ENCODE assay signal across 20 cellular contexts in the genomic region with DNA sequence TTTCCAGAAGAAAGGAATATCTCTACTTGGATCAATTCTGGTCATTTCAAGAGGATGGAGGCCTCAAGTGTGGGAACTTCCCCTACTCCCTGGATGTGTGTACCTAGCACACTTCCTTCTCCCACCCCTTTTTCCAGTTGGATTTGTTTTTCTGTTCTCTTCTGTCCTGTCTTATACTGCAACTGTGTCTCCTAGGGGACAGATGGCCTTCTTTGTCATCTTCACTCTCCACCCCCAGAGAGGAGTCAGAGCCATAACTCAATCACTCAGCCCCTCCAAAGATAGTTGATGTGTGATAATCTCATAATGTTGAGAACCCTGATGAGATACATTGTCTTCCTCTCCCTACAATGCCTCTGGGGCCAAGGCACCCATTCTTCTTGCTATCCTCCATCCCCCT. TPM values are rescaled to one million over a fixed set of nuclear protein-coding genes. Genes with fewer than 3 reads are reported as not detected.
DNase-seq lines count a peak whose midpoint lies in the region; ATAC-seq and TF ChIP-seq lines count a peak whose summit lies in the region.
"Had no signal": no experiment of that assay in that cellular context is flagged by ENCODE, and none has a peak within 500 bp of the region (broad histone marks: within the 10 kb centered on the region; RNA-seq: fewer than 3 reads in every experiment).

No MANE protein-coding gene starts in this region.

- peak overlapping the region; percentile 46 for H3K27ac Mint-ChIP-seq in stimulated activated effector memory CD8-positive, alpha-beta T cell treated with anti-CD3 and anti-CD28 coated beads, Interleukin-12 subunit alpha, Interleukin-12 subunit beta, amount 100 ng/mL, for 72 hours

- CTCF ChIA-PET in OCI-LY7 (lab: Charles Lee; ENCODE audit: unreplicated experiment) = no interaction called here

- ATAC-seq in gastroesophageal sphincter (no peak), GM18907 (IDR thresholded peaks at IDR 0.05; ENCODE audit: unreplicated experiment) (no peak), GM21360 (IDR thresholded peaks at IDR 0.05; ENCODE audit: unreplicated experiment) (no peak), GM18909 (IDR thresholded peaks at IDR 0.05; ENCODE audit: poor library complexity, unreplicated experiment) (no peak)
- no peak for ATAC-seq in stimulated activated effector memory CD8-positive, alpha-beta T cell treated with anti-CD3 and anti-CD28 coated beads, Interleukin-12 subunit alpha, Interleukin-12 subunit beta, amount 100 ng/mL, for 72 hours
- ATAC-seq: Panc1 had no signal

- H3K27me3 ChIP-seq in ascending aorta (no peaks in the 10 kb centered on the region), gastroesophageal sphincter (no peaks in the 10 kb centered on the region)

- no peaks in the 10 kb centered on the region for H3K9me2 ChIP-seq in OCI-LY7 (ENCODE audit: insufficient read depth, low read length)

- H3K4me3 ChIP-seq in OCI-LY7 (ENCODE audit: low read depth, low read length, poor library complexity, severe bottlenecking) (no peak overlapping the region), ascending aorta (no peak overlapping the region), gastroesophageal sphincter (no peak overlapping the region)
- H3K4me3 ChIP-seq: BLaER1, HAP-1 had no signal

- no peaks in the 10 kb centered on the region for H3K79me2 ChIP-seq in OCI-LY7 (ENCODE audit: insufficient read depth, low read depth, low read length)

- peaks cover 49% of the 10 kb centered on the region for H3K36me3 Mint-ChIP-seq in stimulated activated effector memory CD8-positive, alpha-beta T cell treated with anti-CD3 and anti-CD28 coated beads, Interleukin-12 subunit alpha, Interleukin-12 subunit beta, amount 100 ng/mL, for 72 hours

- H3K9me3 Mint-ChIP-seq in stimulated activated effector memory CD8-positive, alpha-beta T cell treated with anti-CD3 and anti-CD28 coated beads, Interleukin-12 subunit alpha, Interleukin-12 subunit beta, amount 100 ng/mL, for 72 hours = no peaks in the 10 kb centered on the region

- H4K20me1 ChIP-seq in OCI-LY7 (ENCODE audit: insufficient read depth, low read length) = no peaks in the 10 kb centered on the region
- H4K20me1 ChIP-seq: BLaER1 had no signal

- H3K4me3 Mint-ChIP-seq in stimulated activated effector memory CD8-positive, alpha-beta T cell treated with anti-CD3 and anti-CD28 coated beads, Interleukin-12 subunit alpha, Interleukin-12 subunit beta, amount 100 ng/mL, for 72 hours = no peak overlapping the region

- POLR2A ChIA-PET in OCI-LY7 (lab: Charles Lee) = no interaction called here

- TF ChIP-seq POLR2A in gastroesophageal sphincter (IDR thresholded peaks at IDR 0.05) = no peak

- H3K4me1 ChIP-seq in OCI-LY7 (ENCODE audit: insufficient read depth, low read length, poor library complexity, severe bottlenecking) (no peaks in the 10 kb centered on the region), ascending aorta (peaks cover 0 to 13% of the 10 kb centered on the region in 2 donors), gastroesophageal sphincter (peaks cover 0 to 48% (median 7%) of the 10 kb centered on the region in 3 donors)
- H3K4me1 ChIP-seq: HAP-1 had no signal

- TF ChIP-seq EP300 in gastroesophageal sphincter (IDR thresholded peaks at IDR 0.05) = no peak

- H3K36me3 ChIP-seq in OCI-LY7 (ENCODE audit: insufficient read depth, low read length) (peaks cover 46% of the 10 kb centered on the region; the same call in 1 of the 2 replicates), ascending aorta (peaks cover 25 to 53% of the 10 kb centered on the region in 2 donors), gastroesophageal sphincter (peaks cover 0 to 62% of the 10 kb centered on the region in 2 donors)

- no peak overlapping the region for H3K4me2 ChIP-seq in OCI-LY7 (ENCODE audit: low read length)
- H3K4me2 ChIP-seq: BLaER1 had no signal

- intact Hi-C loops in OCI-LY7 (cut with micrococcal nuclease; ENCODE audit: unreplicated experiment) (no loop called here), ascending aorta (cut with DNase I) (no loop called here)

- TSS peak; percentile 72 for BruUV-seq in OCI-LY7 (replicated peaks; lab: Mats Ljungman, UMichigan)

- TF ChIP-seq CTCF in OCI-LY7 (conservative IDR thresholded peaks at IDR 0.05; ENCODE audit: low read length) = no peak
- no peak for TF ChIP-seq CTCF in ascending aorta (IDR thresholded peaks at IDR 0.05)
- TF ChIP-seq CTCF in gastroesophageal sphincter (IDR thresholded peaks at IDR 0.05) = no peak

- H3K9me3 ChIP-seq in OCI-LY7 (ENCODE audit: low read length) (no peaks in the 10 kb centered on the region), ascending aorta (no peaks in the 10 kb centered on the region), gastroesophageal sphincter (no peaks in the 10 kb centered on the region)
- H3K9me3 ChIP-seq: BLaER1, HAP-1 had no signal

- H3K4me1 Mint-ChIP-seq in stimulated activated effector memory CD8-positive, alpha-beta T cell treated with anti-CD3 and anti-CD28 coated beads, Interleukin-12 subunit alpha, Interleukin-12 subunit beta, amount 100 ng/mL, for 72 hours = peaks cover 35% of the 10 kb centered on the region

- H3K27ac ChIP-seq in OCI-LY7 (ENCODE audit: low read depth, low read length, poor library complexity, severe bottlenecking) (no peak overlapping the region), ascending aorta (peak overlapping the region; percentile 28 to 98), gastroesophageal sphincter (peak overlapping the region in 3 of 4 donors; percentile 3 to 99 (median 96))
- H3K27ac ChIP-seq: BLaER1 had no signal

- DNase-seq in OCI-LY7 (ENCODE audit: low spot score) = no peak
- DNase-seq in ascending aorta (ENCODE audit: low spot score in 2 of 2) = no peak
- DNase-seq in stimulated activated effector memory CD8-positive, alpha-beta T cell treated with anti-CD3 and anti-CD28 coated beads, Interleukin-12 subunit alpha, Interleukin-12 subunit beta, amount 100 ng/mL, for 72 hours (ENCODE audit: low spot score in 2 of 2) = no peak
- DNase-seq in MV-4-11 (lab: John Stamatoyannopoulos, UW) = no peak
- DNase-seq: DMS 273 treated with DMSO at 0.1 percent for 48 hours, EL, Karpas-422, MM.1S, NCI-H1105 treated with DMSO at 0.1 percent for 48 hours, NCI-H187, NCI-H446, NCI-H748 treated with DMSO at 0.1 percent for 48 hours, SHP77 had no signal

- H2AFZ ChIP-seq in OCI-LY7 (ENCODE audit: low read length) = no peak overlapping the region

RNA-seq across cellular contexts. Expression of a gene that starts 2.1 kb away (rescaled TPM):
- not detected in 2 replicates for total RNA-seq in OCI-LY7 (2014; rRNA removed; shearing (Covaris generic))
- 0.11 TPM in 1 of 2 replicates, not detected in the other for total RNA-seq in OCI-LY7 (2022)
- 33.5 TPM for total RNA-seq in ascending aorta
- total RNA-seq in gastroesophageal sphincter = 10 to 100 TPM; 34.6 to 70.2 (median 53.2) TPM

RNA-seq across cellular contexts. Expression of a gene that starts 8.7 kb away (rescaled TPM):
- total RNA-seq in OCI-LY7 (2014; rRNA removed; shearing (Covaris generic)) = not detected in 2 replicates
- not detected in 2 replicates for total RNA-seq in OCI-LY7 (2022)
- 47.8 TPM for total RNA-seq in ascending aorta
- 100 to 1,000 TPM; 116 to 140 (median 128) TPM for total RNA-seq in gastroesophageal sphincter

RNA-seq across cellular contexts. Expression of a gene that starts 11.6 kb away (rescaled TPM):
- total RNA-seq in OCI-LY7 (2014; rRNA removed; shearing (Covaris generic)) = 9.0 and 14.5 TPM in 2 replicates
- total RNA-seq in OCI-LY7 (2022) (14.8 and 15.9 TPM in 2 replicates), ascending aorta (153 TPM), gastroesophageal sphincter (10 to 100 TPM; 21.7 to 38.7 (median 33.1) TPM)

RNA-seq across cellular contexts. Expression of a gene that starts 30.5 kb away (rescaled TPM):
- total RNA-seq in OCI-LY7 (2014; rRNA removed; shearing (Covaris generic)) = 1.1 and 1.2 TPM in 2 replicates
- total RNA-seq in OCI-LY7 (2022) = 3.1 and 3.8 TPM in 2 replicates
- 16.6 TPM for total RNA-seq in ascending aorta
- total RNA-seq in gastroesophageal sphincter = 10 to 100 TPM in 1 of 4 donors, 1 to 10 TPM in 3; 2.3 to 10.1 (median 5.0) TPM

RNA-seq across cellular contexts. Expression of a gene that starts 52.7 kb away (rescaled TPM):
- total RNA-seq in OCI-LY7 (2014; rRNA removed; shearing (Covaris generic)) = 0.09 and 0.10 TPM in 2 replicates
- 1.2 and 1.6 TPM in 2 replicates for total RNA-seq in OCI-LY7 (2022)
- total RNA-seq in ascending aorta = not detected
- total RNA-seq in gastroesophageal sphincter = 1 to 10 TPM in 3 of 4 donors, under 1 TPM in 1; 0.89 to 4.7 (median 1.6) TPM

Comparison
In these comparisons a context has a peak if more than half of its experiments do, and no peak if none do; other contexts are left out.
1. RNA of a gene that starts 2.1 kb away (total RNA-seq): 34.6 to 70.2 TPM in gastroesophageal sphincter and 33.5 TPM in ascending aorta (single experiment); 0.11 TPM in OCI-LY7; every median in the first group is over 10 times any median in the second.
2. RNA of a gene that starts 8.7 kb away (total RNA-seq): 116 to 140 TPM in gastroesophageal sphincter and 47.8 TPM in ascending aorta (single experiment); not detected in OCI-LY7; every median in the first group is over 10 times any median in the second.